Comparison of ENCODE assay signal across 8 cellular contexts in the genomic region with DNA sequence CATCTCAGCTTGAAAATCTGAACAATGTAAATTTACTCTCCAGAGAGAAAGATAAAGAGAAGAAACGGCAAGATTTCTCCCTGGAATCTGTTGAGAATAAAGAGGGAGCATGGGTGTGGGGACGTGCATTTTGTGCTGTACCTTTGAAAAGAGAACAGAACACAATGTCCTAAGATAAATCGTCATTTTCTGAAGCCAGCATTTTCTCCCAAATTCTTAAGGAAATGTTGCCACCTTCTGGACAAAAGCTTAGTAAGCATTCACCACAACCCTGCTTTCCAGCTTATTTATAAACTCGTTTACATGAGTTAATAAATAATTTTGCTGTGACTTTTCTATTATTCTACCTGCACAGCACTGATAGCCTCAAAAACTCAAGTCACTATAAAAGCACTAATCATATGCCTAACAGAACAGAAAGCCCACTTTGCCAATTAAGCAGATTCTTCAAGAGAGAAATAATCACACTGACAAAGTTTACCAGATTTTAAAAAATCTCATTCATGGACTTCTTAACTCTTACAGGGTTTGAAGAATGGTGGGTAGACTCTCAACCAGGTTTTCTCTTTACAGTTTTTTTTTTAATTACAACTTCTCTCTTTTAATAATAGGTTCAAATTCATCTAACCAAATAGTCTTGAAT.
DNase-seq lines count a peak whose midpoint lies in the region; ATAC-seq, FAIRE-seq and TF ChIP-seq lines count a peak whose summit lies in the region.

No MANE protein-coding gene starts in this region.

- TF ChIP-seq EP300 in A549 (IDR thresholded peaks at IDR 0.05) = no peak

- TF ChIP-seq POLR2A in A549 (IDR thresholded peaks at IDR 0.05; ENCODE audit: low read length) = no peak

- H3K27me3 ChIP-seq in HL-60 (ENCODE audit: insufficient read depth, poor library complexity, severe bottlenecking) = no peaks in the 10 kb centered on the region

- no peak for FAIRE-seq in A549 (lab: Jason Lieb, UNC)

- H3K4me1 ChIP-seq in A549 = no peaks in the 10 kb centered on the region
- no peaks in the 10 kb centered on the region for H3K4me1 ChIP-seq in mucosa of descending colon (ENCODE audit: low read depth)

- H3K9me3 ChIP-seq in A549 (no peaks in the 10 kb centered on the region), mucosa of descending colon (no peaks in the 10 kb centered on the region)

- TF ChIP-seq CTCF in A549 (IDR thresholded peaks at IDR 0.05) (peak; percentile 60), HL-60 (IDR thresholded peaks at IDR 0.05; ENCODE audit: insufficient read depth, low read length) (peak; percentile 32), coronary artery (IDR thresholded peaks at IDR 0.05) (peak; percentile 19), mucosa of descending colon (IDR thresholded peaks at IDR 0.05) (peak; percentile 14)

- intact Hi-C loops in mucosa of descending colon (cut with DNase I, micrococcal nuclease) = no loop called here

- DNase-seq in A549 (ENCODE audit: low read depth in 1 of 2, low spot score in 1 of 2) (peak; percentile 9 to 47), HL-60 (ENCODE audit: low read depth in 1 of 2, low spot score in 1 of 2) (peak in 1 of 2 experiments; percentile 11), NCI-H774 (lab: John Stamatoyannopoulos, UW) (peak; percentile 75), coronary artery (ENCODE audit: low spot score) (no peak), mucosa of descending colon (peak in 1 of 3 donors; percentile 5)
- DNase-seq in activated CD8-positive, alpha-beta memory T cell treated with anti-CD3 and anti-CD28 coated beads, Interleukin-2, amount 50 U/mL, for 4 hours = no peak

- H3K27ac ChIP-seq in A549 (peak overlapping the region in 1 of 2 experiments; percentile 22; a peak in 1 of 6 replicates), HL-60 (replicated peaks) (no peak overlapping the region), coronary artery (no peak overlapping the region)

- TF ChIP-seq RAD21 in A549 (conservative IDR thresholded peaks at IDR 0.05 in 1 of 2, IDR thresholded peaks at IDR 0.05 in 1 of 2) = peak; percentile 72 to 74

- CTCF ChIA-PET in A549 (lab: Yijun Ruan, JAX) = interaction anchor here (0.6 to 1.5 kb wide), 14 partner anchors 10 to 1528 kb away, joined by 3 to 14 read pairs (median 4); no protein-coding TSS in a partner anchor

- H3K4me3 ChIP-seq in A549 = no peak overlapping the region
- no peak overlapping the region for H3K4me3 ChIP-seq in HL-60 (replicated peaks; ENCODE audit: insufficient read depth, low read length)
- no peak overlapping the region for H3K4me3 ChIP-seq in coronary artery
- H3K4me3 ChIP-seq in mucosa of descending colon = no peak overlapping the region

- ATAC-seq in A549 = peak; percentile 50 to 61; a peak in 4 of 6 replicates
- ATAC-seq in GM18511 (IDR thresholded peaks at IDR 0.05; ENCODE audit: unreplicated experiment) = peak; percentile 78
- ATAC-seq in mucosa of descending colon = no peak
- ATAC-seq in GM19455 (IDR thresholded peaks at IDR 0.05; ENCODE audit: unreplicated experiment) = no peak

- peak overlapping the region; percentile 50; the same call in 1 of the 3 replicates for H3K4me2 ChIP-seq in A549

- POLR2A ChIA-PET in A549 (lab: Yijun Ruan, JAX) = no interaction called here

- 3% methylated on average over 4 of the region's 4 CpGs for WGBS in A549 (ENCODE audit: missing lambda C conversion rate)

- no peaks in the 10 kb centered on the region for H3K36me3 ChIP-seq in mucosa of descending colon (ENCODE audit: low read depth)

TF ChIP-seq in A549, 52 proteins besides CTCF, POLR2A, EP300 and RAD21:
- peak; percentile 26 for TF ChIP-seq MAFK (IDR thresholded peaks at IDR 0.05; ENCODE audit: partially characterized antibody)
- no peak for TF ChIP-seq NPAS2 (CRISPR knock-in tag; IDR thresholded peaks at IDR 0.05; ENCODE audit: borderline replicate concordance)
- no peak for TF ChIP-seq ZC3H11A (IDR thresholded peaks at IDR 0.05)
- peak; percentile 61 for TF ChIP-seq SMC3 (IDR thresholded peaks at IDR 0.05)

Comparison
In these comparisons a context has a peak if more than half of its experiments do, and no peak if none do; other contexts are left out.
1. ATAC-seq: peak in A549 (2 of 2) and GM18511 (single experiment); none in mucosa of descending colon (single experiment) and GM19455 (single experiment).
2. DNase-seq: peak in A549 (2 of 2) and NCI-H774 (single experiment); none in coronary artery (single experiment) and activated CD8-positive, alpha-beta memory T cell treated with anti-CD3 and anti-CD28 coated beads, Interleukin-2, amount 50 U/mL, for 4 hours (single experiment).
3. Peak in every context shown above with its lines, with median percentiles within 50 percentile points of each other: CTCF ChIP-seq.